27 cellular contexts compared by ENCODE assay signal in the genomic region with DNA sequence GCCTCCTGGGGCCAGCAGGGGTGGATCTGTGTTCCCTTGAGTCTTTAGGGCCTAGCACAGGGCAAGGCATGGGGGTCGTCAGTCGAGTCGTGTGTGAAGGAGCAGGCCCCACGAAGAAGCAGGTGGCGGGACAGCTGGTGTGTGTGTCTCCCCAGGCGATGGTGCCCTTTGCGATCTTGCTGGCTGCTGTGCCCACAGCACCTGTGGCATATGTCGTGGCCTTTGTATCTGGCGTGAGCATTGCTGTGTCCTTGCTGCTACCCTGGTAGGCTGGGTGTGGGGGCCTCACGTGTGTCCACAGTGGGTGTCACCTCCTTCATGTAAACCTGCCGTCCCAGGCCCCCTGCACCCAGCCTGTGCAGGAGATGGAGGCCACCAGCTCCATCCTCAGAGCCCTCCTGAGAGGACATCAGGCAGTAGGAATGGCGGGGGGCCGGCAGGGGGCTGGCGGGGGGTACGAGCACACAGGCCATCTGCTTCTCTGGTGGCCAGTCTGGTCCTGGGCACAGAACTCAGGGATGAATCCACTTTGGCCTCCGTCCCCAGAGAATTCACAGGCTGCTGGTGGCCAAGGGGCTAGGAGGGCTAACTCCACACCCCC. TPM values are rescaled to one million over a fixed set of nuclear protein-coding genes. Genes with fewer than 3 reads are reported as not detected.
"Had no signal": no experiment of that assay in that cellular context is flagged by ENCODE, and none has a peak within 500 bp of the region (broad histone marks: within the 10 kb centered on the region; RNA-seq: fewer than 3 reads in every experiment).

No MANE protein-coding gene starts in this region.

- H3K4me1 ChIP-seq: ascending aorta, body of pancreas, Peyer's patch, SJSA1 had no signal

- H3K4me1 Mint-ChIP-seq: activated B cell treated with CpG ODN at 0.5 μM for 24 hours; activated CD4-positive, alpha-beta T cell treated with anti-CD3 and anti-CD28 coated beads, Interleukin-2, amount 10 ng/mL, durations not matched to agents 24 days and 14 days; activated CD8-positive, alpha-beta memory T cell treated with anti-CD3 and anti-CD28 coated beads, Interleukin-2, amount 10 ng/mL, durations not matched to agents 7 days and 5 days; activated naive CD4-positive, alpha-beta T cell treated with anti-CD3 and anti-CD28 coated beads, Interleukin-2, amount 50 U/mL, for 24 hours had no signal

- H3K27me3 Mint-ChIP-seq: activated B cell treated with CpG ODN at 0.5 μM for 24 hours; activated CD4-positive, alpha-beta T cell treated with anti-CD3 and anti-CD28 coated beads, Interleukin-2, amount 10 ng/mL, durations not matched to agents 24 days and 14 days; activated CD8-positive, alpha-beta memory T cell treated with anti-CD3 and anti-CD28 coated beads, Interleukin-2, amount 10 ng/mL, durations not matched to agents 7 days and 5 days; activated naive CD4-positive, alpha-beta T cell treated with anti-CD3 and anti-CD28 coated beads, Interleukin-2, amount 50 U/mL, for 24 hours; activated T-cell treated with anti-CD3 and anti-CD28 coated beads, Interleukin-2, amount 50 U/mL, for 24 hours; T-helper 17 cell had no signal

- H3K27ac Mint-ChIP-seq: activated B cell treated with CpG ODN at 0.5 μM for 24 hours; activated CD4-positive, alpha-beta T cell treated with anti-CD3 and anti-CD28 coated beads, Interleukin-2, amount 10 ng/mL, durations not matched to agents 24 days and 14 days; activated CD8-positive, alpha-beta memory T cell treated with anti-CD3 and anti-CD28 coated beads, Interleukin-2, amount 10 ng/mL, durations not matched to agents 7 days and 5 days; activated T-cell treated with anti-CD3 and anti-CD28 coated beads, Interleukin-2, amount 50 U/mL, for 24 hours; activated T-helper 1 cell treated with anti-CD3 and anti-CD28 coated beads, Interleukin-12 subunit alpha, Interleukin-12 subunit beta, Interleukin-2, Interleukin-4 antibody, amounts not matched to agents 30 ng/mL and 10 ng/mL and 1 ng/mL, durations not matched to agents 14 hours and 24 hours and 36 hours; T-helper 17 cell had no signal

- H3K27me3 ChIP-seq: ascending aorta, body of pancreas, Peyer's patch, SJSA1 had no signal

- H3K4me3 ChIP-seq: ascending aorta, body of pancreas, Peyer's patch, SJSA1 had no signal

- H3K9me3 ChIP-seq: ascending aorta, body of pancreas, Peyer's patch, SJSA1 had no signal

- DNase-seq: activated B cell treated with CpG ODN at 0.5 μM for 24 hours; activated CD4-positive, alpha-beta T cell treated with anti-CD3 and anti-CD28 coated beads for 1 hour; activated CD4-positive, alpha-beta T cell treated with anti-CD3 and anti-CD28 coated beads, Interleukin-2, amount 10 ng/mL, durations not matched to agents 24 days and 14 days; activated CD4-positive, alpha-beta T cell treated with anti-CD3 and anti-CD28 coated beads, Interleukin-2, amount 50 U/mL, for 48 hours; activated CD8-positive, alpha-beta memory T cell treated with anti-CD3 and anti-CD28 coated beads, Interleukin-2, amount 10 ng/mL, durations not matched to agents 7 days and 5 days; activated effector memory CD4-positive, alpha-beta T cell treated with Interleukin-2 at 50 U/mL for 16 hours; activated naive CD4-positive, alpha-beta T cell; activated T-cell treated with anti-CD3 and anti-CD28 coated beads, Interleukin-2, amount 50 U/mL, for 24 hours; body of pancreas; central memory CD4-positive, alpha-beta T cell; Kasumi-1; NCI-H1092; NCI-H1417; NCI-H2029; NCI-H2107; NCI-H510A treated with DMSO at 0.1 percent for 48 hours; NCI-H69; Peyer's patch; SHP77; T-helper 17 cell; T-helper 9 cell had no signal

- H3K27ac ChIP-seq: ascending aorta, body of pancreas, Peyer's patch, SJSA1 had no signal

- ATAC-seq: activated CD8-positive, alpha-beta memory T cell treated with anti-CD3 and anti-CD28 coated beads, Interleukin-2, amount 10 ng/mL, durations not matched to agents 7 days and 5 days; body of pancreas; T-helper 17 cell had no signal

- H3K4me3 Mint-ChIP-seq: activated B cell treated with CpG ODN at 0.5 μM for 24 hours; activated CD4-positive, alpha-beta T cell treated with anti-CD3 and anti-CD28 coated beads, Interleukin-2, amount 10 ng/mL, durations not matched to agents 24 days and 14 days; activated CD8-positive, alpha-beta memory T cell treated with anti-CD3 and anti-CD28 coated beads, Interleukin-2, amount 10 ng/mL, durations not matched to agents 7 days and 5 days; activated naive CD4-positive, alpha-beta T cell treated with anti-CD3 and anti-CD28 coated beads, Interleukin-2, amount 50 U/mL, for 24 hours; activated T-cell treated with anti-CD3 and anti-CD28 coated beads, Interleukin-2, amount 50 U/mL, for 24 hours; activated T-helper 1 cell treated with anti-CD3 and anti-CD28 coated beads, Interleukin-12 subunit alpha, Interleukin-12 subunit beta, Interleukin-2, Interleukin-4 antibody, amounts not matched to agents 30 ng/mL and 10 ng/mL and 1 ng/mL, durations not matched to agents 14 hours and 24 hours and 36 hours; T-helper 17 cell had no signal

- H3K9me3 Mint-ChIP-seq: activated B cell treated with CpG ODN at 0.5 μM for 24 hours; activated CD4-positive, alpha-beta T cell treated with anti-CD3 and anti-CD28 coated beads, Interleukin-2, amount 10 ng/mL, durations not matched to agents 24 days and 14 days; activated naive CD4-positive, alpha-beta T cell treated with anti-CD3 and anti-CD28 coated beads, Interleukin-2, amount 50 U/mL, for 24 hours; activated T-cell treated with anti-CD3 and anti-CD28 coated beads, Interleukin-2, amount 50 U/mL, for 24 hours; activated T-helper 1 cell treated with anti-CD3 and anti-CD28 coated beads, Interleukin-12 subunit alpha, Interleukin-12 subunit beta, Interleukin-2, Interleukin-4 antibody, amounts not matched to agents 30 ng/mL and 10 ng/mL and 1 ng/mL, durations not matched to agents 14 hours and 24 hours and 36 hours had no signal

RNA-seq across cellular contexts. Expression of a gene that starts 13.2 kb away (rescaled TPM):
- total RNA-seq: activated B cell treated with CpG ODN at 0.5 μM for 24 hours; activated CD8-positive, alpha-beta memory T cell treated with anti-CD3 and anti-CD28 coated beads, Interleukin-2, amount 10 ng/mL, durations not matched to agents 7 days and 5 days; activated T-helper 1 cell treated with anti-CD3 and anti-CD28 coated beads, Interleukin-12 subunit alpha, Interleukin-12 subunit beta, Interleukin-2, Interleukin-4 antibody, amounts not matched to agents 30 ng/mL and 10 ng/mL and 1 ng/mL, durations not matched to agents 14 hours and 24 hours and 36 hours; ascending aorta; body of pancreas; bronchial epithelial cell; chondrocyte; Peyer's patch; SJSA1 had no signal

RNA-seq across cellular contexts. Expression of a gene that starts 26.5 kb away (rescaled TPM):
- total RNA-seq: ascending aorta had no signal
